Comparison of ENCODE assay signal across 12 cellular contexts in genomic region chr2:100365434-100365833, GRCh38. TPM values are rescaled to one million over a fixed set of nuclear protein-coding genes. Genes with fewer than 3 reads are reported as not detected.
DNase-seq lines count a peak whose midpoint lies in the region; ATAC-seq and TF ChIP-seq lines count a peak whose summit lies in the region.
"Had no signal": no experiment of that assay in that cellular context is flagged by ENCODE, and none has a peak within 500 bp of the region (broad histone marks: within the 10 kb centered on the region; RNA-seq: fewer than 3 reads in every experiment).

No MANE protein-coding gene starts in this region.

- no peaks in the 10 kb centered on the region for H3K79me2 ChIP-seq in GM23248 (ENCODE audit: insufficient read depth)

- no peaks in the 10 kb centered on the region for H4K20me1 ChIP-seq in GM23248 (ENCODE audit: insufficient read depth)

- H3K9me3 ChIP-seq in GM23248 (ENCODE audit: low read depth), result no peaks in the 10 kb centered on the region
- no peaks in the 10 kb centered on the region for H3K9me3 ChIP-seq in colonic mucosa
- H3K9me3 ChIP-seq in tibial nerve, result peaks cover 0 to 31% (median 0%) of the 10 kb centered on the region in 4 donors

- DNase-seq in GM23248 (peak; percentile 71), NCI-H226 (peak; percentile 97), colonic mucosa (peak; percentile 32), renal cortical epithelial cell (ENCODE audit: low read depth) (peak; percentile 95), tibial nerve (ENCODE audit: low spot score in 2 of 2) (no peak)
- no peak for DNase-seq in activated CD8-positive, alpha-beta memory T cell treated with anti-CD3 and anti-CD28 coated beads, Interleukin-2, amount 50 U/mL, for 48 hours
- DNase-seq: activated CD4-positive, alpha-beta memory T cell treated with anti-CD3 and anti-CD28 coated beads for 36 hours; posterior cingulate gyrus; stimulated activated CD8-positive, alpha-beta memory T cell treated with anti-CD3 and anti-CD28 coated beads, Interleukin-4, amount 100 ng/mL, for 48 hours had no signal

- no peaks in the 10 kb centered on the region for H3F3A ChIP-seq in GM23248 (ENCODE audit: insufficient read depth)

- H3K27ac ChIP-seq in GM23248, result no peak overlapping the region
- H3K27ac ChIP-seq in colonic mucosa, result no peak overlapping the region
- no peak overlapping the region for H3K27ac ChIP-seq in tibial nerve
- H3K27ac ChIP-seq: breast epithelium had no signal

- H3K36me3 ChIP-seq in GM23248 (ENCODE audit: low read depth) (no peaks in the 10 kb centered on the region), colonic mucosa (no peaks in the 10 kb centered on the region), tibial nerve (no peaks in the 10 kb centered on the region)
- H3K36me3 ChIP-seq: breast epithelium had no signal

- 26 to 28% methylated on average over 3 of the region's 3 CpGs for WGBS in GM23248 (ENCODE audit: low coverage in 1 of 2, low lambda C conversion rate in 2 of 2, missing lambda C conversion rate in 2 of 2), 2 experiments
- WGBS in tibial nerve, 2 donors, result 54 to 63% methylated on average over 3 of the region's 3 CpGs

- in situ Hi-C loops in GM23248 (cut with MboI), result no loop called here

- H3K4me2 ChIP-seq in GM23248 (ENCODE audit: unreplicated experiment), result no peak overlapping the region

- H3K27me3 ChIP-seq in GM23248 (replicated peaks; ENCODE audit: insufficient read depth) (no peaks in the 10 kb centered on the region; the same call in 1 of the 2 replicates), colonic mucosa (no peaks in the 10 kb centered on the region), tibial nerve (no peaks in the 10 kb centered on the region)
- H3K27me3 ChIP-seq: breast epithelium had no signal

- no peak overlapping the region for H3K4me3 ChIP-seq in GM23248
- H3K4me3 ChIP-seq in colonic mucosa, result no peak overlapping the region
- no peak overlapping the region for H3K4me3 ChIP-seq in tibial nerve
- H3K4me3 ChIP-seq: breast epithelium had no signal

- H3K9me2 ChIP-seq in GM23248 (ENCODE audit: insufficient read depth), result no peaks in the 10 kb centered on the region

- no peak for ATAC-seq in HG03565 (IDR thresholded peaks at IDR 0.05; ENCODE audit: unreplicated experiment)
- ATAC-seq in GM19351 (IDR thresholded peaks at IDR 0.05; ENCODE audit: unreplicated experiment), result no peak

- no peak for TF ChIP-seq POLR2A in tibial nerve (IDR thresholded peaks at IDR 0.05)

- intact Hi-C loops in colonic mucosa (cut with DNase I), result no loop called here

- H3K9ac ChIP-seq in GM23248 (no peak overlapping the region), colonic mucosa (ENCODE audit: low read depth in 2 of 2, low read length in 2 of 2) (no peak overlapping the region)

- H3K4me1 ChIP-seq in GM23248 (ENCODE audit: insufficient read depth) (no peaks in the 10 kb centered on the region), colonic mucosa (no peaks in the 10 kb centered on the region), tibial nerve (peaks cover 0 to 6% (median 0%) of the 10 kb centered on the region in 4 donors)
- H3K4me1 ChIP-seq: breast epithelium had no signal

- H2AFZ ChIP-seq in GM23248, result no peak overlapping the region

- TF ChIP-seq CTCF in colonic mucosa (IDR thresholded peaks at IDR 0.05) (no peak), tibial nerve (IDR thresholded peaks at IDR 0.05) (no peak)

- no peak for TF ChIP-seq EP300 in tibial nerve (IDR thresholded peaks at IDR 0.05)

RNA-seq across cellular contexts. Expression of gene LONRF2, which starts 43.1 kb away (rescaled TPM):
- under 0.01 and 0.13 TPM in 2 replicates for total RNA-seq in GM23248 (2014; rRNA removed; shearing (Covaris generic))
- not detected in 2 replicates for polyA plus RNA-seq in GM23248 (2016; fragmentation: Nextera tagmentation; extraction: Ambion mirVana)
- 1 to 10 TPM in 1 of 2 donors, under 1 TPM in 1; 0.17 to 1.7 TPM for total RNA-seq in colonic mucosa
- total RNA-seq in renal cortical epithelial cell, result 0.17 and 0.35 TPM in 2 replicates
- total RNA-seq in tibial nerve, result 10 to 100 TPM; 10.5 to 13.1 (median 12.1) TPM

RNA-seq across cellular contexts. Expression of gene CHST10, which starts 52.0 kb away (rescaled TPM):
- total RNA-seq in GM23248 (2014; rRNA removed; shearing (Covaris generic)), result 6.2 and 12.9 TPM in 2 replicates
- polyA plus RNA-seq in GM23248 (2016; fragmentation: Nextera tagmentation; extraction: Ambion mirVana), result 4.7 and 5.2 TPM in 2 replicates
- total RNA-seq in colonic mucosa (1 to 10 TPM in 1 of 2 donors, under 1 TPM in 1; 0.44 to 1.6 TPM), renal cortical epithelial cell (11.3 and 18.2 TPM in 2 replicates), tibial nerve (10 to 100 TPM in 3 of 4 donors, 1 to 10 TPM in 1; 9.4 to 17.1 (median 13.0) TPM)

Comparison
In these comparisons a context has a peak if more than half of its experiments do, and no peak if none do; other contexts are left out.
1. DNase-seq: peak in GM23248 (single experiment), NCI-H226 (single experiment), colonic mucosa (single experiment) and renal cortical epithelial cell (single experiment); none in tibial nerve (0 of 2) and activated CD8-positive, alpha-beta memory T cell treated with anti-CD3 and anti-CD28 coated beads, Interleukin-2, amount 50 U/mL, for 48 hours (single experiment).